Comparison of ENCODE assay signal across 9 cellular contexts in the genomic region with DNA sequence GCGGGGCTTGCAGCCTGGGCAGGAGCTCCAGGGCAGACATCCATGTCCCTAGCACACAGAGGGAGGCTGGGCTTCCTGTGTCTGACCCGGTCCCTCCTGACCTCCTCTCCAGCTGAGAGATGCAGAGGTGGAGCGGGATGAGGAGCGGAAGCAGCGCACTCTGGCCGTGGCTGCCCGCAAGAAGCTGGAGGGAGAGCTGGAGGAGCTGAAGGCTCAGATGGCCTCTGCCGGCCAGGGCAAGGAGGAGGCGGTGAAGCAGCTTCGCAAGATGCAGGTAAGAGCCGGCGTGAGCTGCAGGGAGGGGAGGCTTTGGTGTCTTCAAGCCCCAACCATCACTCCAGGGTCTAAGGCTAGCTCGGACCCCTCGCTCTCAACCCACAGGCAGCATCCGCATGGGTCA. TPM values are rescaled to one million over a fixed set of nuclear protein-coding genes. Genes with fewer than 3 reads are reported as not detected.
"Had no signal": no experiment of that assay in that cellular context is flagged by ENCODE, and none has a peak within 500 bp of the region (broad histone marks: within the 10 kb centered on the region; RNA-seq: fewer than 3 reads in every experiment).

No MANE protein-coding gene starts in this region.

- H3K27ac Mint-ChIP-seq: GM23338, HFFc6, IgD-negative memory B cell had no signal

- H3K4me1 Mint-ChIP-seq: GM23338, IgD-negative memory B cell had no signal

- H3K4me1 ChIP-seq: HAP-1 had no signal

- H3K9me3 ChIP-seq: HAP-1 had no signal

- H3K36me3 ChIP-seq: HAP-1 had no signal

- ATAC-seq: GM23338, HCT116, HepG2 had no signal

- H3K4me3 Mint-ChIP-seq: GM23338, HFFc6, IgD-negative memory B cell had no signal

- H3K27ac ChIP-seq: HL-60 had no signal

- DNase-seq: HFFc6, KG1 had no signal

- H3K4me3 ChIP-seq: GM23338, HAP-1 had no signal

RNA-seq across cellular contexts. Expression of a gene that starts 38.4 kb away (rescaled TPM):
- total RNA-seq: HFFc6, HT1080 had no signal
